27 cellular contexts compared by ENCODE assay signal in the genomic region with DNA sequence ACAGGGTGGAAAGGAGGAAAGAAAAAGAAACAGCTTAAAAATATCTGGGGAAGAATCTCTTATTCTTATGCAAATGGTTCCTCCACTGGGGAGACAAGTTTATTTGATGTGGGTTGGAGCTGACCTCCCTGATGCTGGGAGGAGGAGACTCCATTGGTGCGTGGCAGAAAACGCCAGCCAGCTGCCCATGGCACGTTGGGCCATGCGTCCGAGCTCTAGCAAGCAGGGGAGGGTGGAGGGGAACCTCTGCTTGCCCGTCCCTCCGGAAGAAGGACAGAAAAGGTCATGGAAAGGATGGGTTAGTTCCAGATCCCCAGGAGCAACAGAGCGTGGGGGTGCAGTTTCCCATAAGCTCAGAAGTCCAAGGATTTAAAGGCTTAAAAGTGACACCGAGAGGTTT.
DNase-seq lines count a peak whose midpoint lies in the region; TF ChIP-seq lines count a peak whose summit lies in the region.
"Had no signal": no experiment of that assay in that cellular context is flagged by ENCODE, and none has a peak within 500 bp of the region (broad histone marks: within the 10 kb centered on the region; RNA-seq: fewer than 3 reads in every experiment).

No MANE protein-coding gene starts in this region.

- DNase-seq in NCI-H748 (lab: John Stamatoyannopoulos, UW; ENCODE audit: unreplicated experiment) (peak; percentile 79), NCI-H748 treated with DMSO at 0.1 percent for 48 hours (lab: John Stamatoyannopoulos, UW) (no peak), PC-9 (peak in 1 of 2 experiments; percentile 8), osteocyte (ENCODE audit: extremely low spot score, unreplicated experiment) (no peak), NCI-H2029 (lab: John Stamatoyannopoulos, UW) (no peak), Calu3 (no peak), NCI-H128 (lab: John Stamatoyannopoulos, UW; ENCODE audit: unreplicated experiment) (no peak)
- DNase-seq: activated CD4-positive, alpha-beta T cell treated with anti-CD3 and anti-CD28 coated beads for 48 hours; activated CD8-positive, alpha-beta memory T cell treated with anti-CD3 and anti-CD28 coated beads for 24 hours; activated naive CD4-positive, alpha-beta T cell treated with anti-CD3 and anti-CD28 coated beads, Interleukin-2, amount 50 U/mL, for 16 hours; activated T-cell treated with anti-CD3 and anti-CD28 coated beads for 4 hours; AML-193; cerebellar nuclear complex; DMS79 treated with DMSO at 0.1 percent for 48 hours; gastrocnemius medialis; right lobe of liver; spleen; stimulated activated CD4-positive, alpha-beta T cell treated with anti-CD3 and anti-CD28 coated beads, Interleukin-2, amount 100 ng/mL, for 24 hours had no signal

- POLR2A ChIA-PET in PC-9 (lab: Charles Lee; ENCODE audit: unreplicated experiment) = interaction anchor here (0.7 kb wide), 1 partner anchor 74 kb away, joined by 18 read pairs; no protein-coding TSS in a partner anchor

- no peaks in the 10 kb centered on the region for H4K20me1 ChIP-seq in PC-9 (ENCODE audit: insufficient read depth)

- H3K4me3 Mint-ChIP-seq in osteocyte (ENCODE audit: unreplicated experiment) = peak overlapping the region; percentile 42
- H3K4me3 Mint-ChIP-seq in Calu3 (ENCODE audit: low read depth, unreplicated experiment) = no peak overlapping the region
- H3K4me3 Mint-ChIP-seq: brain; neural progenitor cell; stimulated activated naive CD8-positive, alpha-beta T cell treated with anti-CD3 and anti-CD28 coated beads, Interleukin-15, Interleukin-2, amounts not matched to agents 100 ng/mL and 50 ng/mL, for 24 hours had no signal

- H3K9me3 Mint-ChIP-seq in osteocyte (ENCODE audit: unreplicated experiment) (peaks cover 4% of the 10 kb centered on the region), Calu3 (ENCODE audit: low read depth, unreplicated experiment) (peaks cover 7% of the 10 kb centered on the region)
- H3K9me3 Mint-ChIP-seq: neural progenitor cell; stimulated activated naive CD8-positive, alpha-beta T cell treated with anti-CD3 and anti-CD28 coated beads, Interleukin-15, Interleukin-2, amounts not matched to agents 100 ng/mL and 50 ng/mL, for 24 hours had no signal

- no peaks in the 10 kb centered on the region for H3K9me2 ChIP-seq in PC-9 (ENCODE audit: insufficient read depth)

- H3K4me2 ChIP-seq in PC-9 = peak overlapping the region; percentile 61
- H3K4me2 ChIP-seq: A549, neural progenitor cell had no signal

- H3K9me3 ChIP-seq in ES-I3 (ENCODE audit: control insufficient read depth, insufficient read depth, low read length) = peaks cover 6% of the 10 kb centered on the region; the same call in 1 of the 2 replicates
- no peaks in the 10 kb centered on the region for H3K9me3 ChIP-seq in PC-9 (ENCODE audit: insufficient read depth, low read depth)
- H3K9me3 ChIP-seq: A549, gastrocnemius medialis, right lobe of liver, testis had no signal

- CTCF ChIA-PET in PC-9 (lab: Charles Lee) (no interaction called here), Calu3 (lab: Charles Lee) (no interaction called here)

- H2AFZ ChIP-seq in PC-9 = peak overlapping the region; percentile 72; the same call in 1 of the 2 replicates
- H2AFZ ChIP-seq: neural progenitor cell had no signal

- no peaks in the 10 kb centered on the region for H3K79me2 ChIP-seq in PC-9 (ENCODE audit: low read depth)

- no peaks in the 10 kb centered on the region for H3F3A ChIP-seq in PC-9 (ENCODE audit: insufficient read depth, low read depth)

- no peak overlapping the region for H3K27ac Mint-ChIP-seq in osteocyte (ENCODE audit: unreplicated experiment)
- no peak overlapping the region for H3K27ac Mint-ChIP-seq in Calu3 (ENCODE audit: unreplicated experiment)
- H3K27ac Mint-ChIP-seq: activated T-helper 2 cell treated with anti-CD3 and anti-CD28 coated beads, Interferon-gamma antibody, Interleukin-2, Interleukin-4, amounts not matched to agents 10 μg/mL and 5 μg/mL and 100 μg/mL, durations not matched to agents 14 hours and 24 hours and 36 hours; brain; neural progenitor cell; stimulated activated naive CD8-positive, alpha-beta T cell treated with anti-CD3 and anti-CD28 coated beads, Interleukin-15, Interleukin-2, amounts not matched to agents 100 ng/mL and 50 ng/mL, for 24 hours had no signal

- no peaks in the 10 kb centered on the region for H3K27me3 Mint-ChIP-seq in osteocyte (ENCODE audit: unreplicated experiment)
- H3K27me3 Mint-ChIP-seq in Calu3 (ENCODE audit: unreplicated experiment) = no peaks in the 10 kb centered on the region
- H3K27me3 Mint-ChIP-seq: brain; stimulated activated naive CD8-positive, alpha-beta T cell treated with anti-CD3 and anti-CD28 coated beads, Interleukin-15, Interleukin-2, amounts not matched to agents 100 ng/mL and 50 ng/mL, for 24 hours had no signal

- peak overlapping the region; percentile 41; the same call in 1 of the 2 replicates for H3K4me3 ChIP-seq in PC-9
- H3K4me3 ChIP-seq: A549, gastrocnemius medialis, neural progenitor cell, right lobe of liver, spleen had no signal

- H3K27me3 ChIP-seq in PC-9 (ENCODE audit: insufficient read depth, low read depth) = no peaks in the 10 kb centered on the region
- H3K27me3 ChIP-seq: neural progenitor cell, right lobe of liver, spleen, testis had no signal

- H3K36me3 Mint-ChIP-seq in osteocyte (ENCODE audit: unreplicated experiment) (no peaks in the 10 kb centered on the region), Calu3 (ENCODE audit: insufficient read depth, unreplicated experiment) (no peaks in the 10 kb centered on the region)
- H3K36me3 Mint-ChIP-seq: brain, neural progenitor cell had no signal

- peak overlapping the region; percentile 13; the same call in 1 of the 2 replicates for H3K9ac ChIP-seq in ES-I3 (ENCODE audit: low read depth, low read length)
- H3K9ac ChIP-seq: neural progenitor cell had no signal

- TF ChIP-seq CTCF in PC-9 (conservative IDR thresholded peaks at IDR 0.05) (no peak), osteocyte (IDR thresholded peaks at IDR 0.05) (no peak), Calu3 (IDR thresholded peaks at IDR 0.05; ENCODE audit: unreplicated experiment) (no peak)

- no peaks in the 10 kb centered on the region for H3K4me1 Mint-ChIP-seq in osteocyte (ENCODE audit: unreplicated experiment)
- H3K4me1 Mint-ChIP-seq in Calu3 (ENCODE audit: low read depth, unreplicated experiment) = no peaks in the 10 kb centered on the region
- H3K4me1 Mint-ChIP-seq: brain, neural progenitor cell had no signal

- no peak overlapping the region for H3K27ac ChIP-seq in PC-9
- H3K27ac ChIP-seq: A549, gastrocnemius medialis, neural progenitor cell, right lobe of liver, RWPE1, spleen, testis, VCaP had no signal

- TSS peak; percentile 88 for BruUV-seq in PC-9 (replicated peaks; lab: Mats Ljungman, UMichigan)
- no TSS peak for BruUV-seq in Calu3 (replicated peaks; lab: Mats Ljungman, UMichigan)

- intact Hi-C loops in PC-9 (cut with micrococcal nuclease; ENCODE audit: unreplicated experiment) (loop anchor here (10.0 kb wide), 1 partner anchor 87 kb away; no protein-coding TSS in a partner anchor), Calu3 (cut with micrococcal nuclease; ENCODE audit: unreplicated experiment) (no loop called here)

- no peaks in the 10 kb centered on the region for H3K4me1 ChIP-seq in ES-I3 (ENCODE audit: insufficient read depth, low read length)
- H3K4me1 ChIP-seq in PC-9 (replicated peaks; ENCODE audit: insufficient read depth) = no peaks in the 10 kb centered on the region
- H3K4me1 ChIP-seq: A549, gastrocnemius medialis, neural progenitor cell, right lobe of liver, spleen, testis had no signal

- H3K36me3 ChIP-seq in ES-I3 (ENCODE audit: insufficient read depth, low read length) = no peaks in the 10 kb centered on the region
- H3K36me3 ChIP-seq in PC-9 (ENCODE audit: low read depth) = no peaks in the 10 kb centered on the region
- H3K36me3 ChIP-seq: gastrocnemius medialis, neural progenitor cell, right lobe of liver, spleen had no signal
